8 cellular contexts compared by ENCODE assay signal in the genomic region with DNA sequence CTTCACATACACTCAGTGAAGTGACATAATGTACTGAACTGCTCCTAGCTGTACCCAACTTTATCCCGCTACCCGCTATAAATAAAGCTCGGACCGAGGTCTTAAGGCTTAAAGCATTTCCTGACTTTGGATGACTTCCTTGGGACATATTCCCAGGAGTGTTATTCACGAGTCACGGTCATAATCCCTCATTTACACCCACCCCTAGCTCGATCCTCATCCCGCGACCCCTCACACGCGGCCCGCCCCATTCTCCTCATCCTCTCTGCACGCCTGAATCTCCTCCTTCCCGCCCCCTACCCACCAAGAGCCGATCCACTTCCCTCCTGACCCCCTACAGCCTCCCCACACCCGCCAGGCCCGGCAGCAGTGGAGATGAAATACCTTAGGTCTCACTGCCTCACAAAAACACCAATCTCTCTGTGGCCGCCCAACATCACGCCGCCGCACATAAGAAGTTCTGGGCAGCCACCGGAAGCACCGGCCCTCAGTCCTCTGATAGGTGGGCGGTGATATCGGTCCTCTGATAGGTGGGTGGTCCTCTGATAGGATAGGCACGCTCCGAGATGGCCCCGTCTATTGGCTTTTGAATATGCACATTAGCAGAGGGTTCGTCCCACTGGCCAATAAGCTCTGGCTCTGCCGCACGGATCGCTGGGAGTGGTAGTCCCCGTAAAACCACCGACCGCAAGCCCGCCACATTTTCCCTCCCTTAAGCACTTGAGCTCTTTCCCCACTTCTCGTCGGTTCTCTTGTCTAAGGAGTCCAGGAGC. TPM values are rescaled to one million over a fixed set of nuclear protein-coding genes. Genes with fewer than 3 reads are reported as not detected.
DNase-seq lines count a peak whose midpoint lies in the region; ATAC-seq, FAIRE-seq and TF ChIP-seq lines count a peak whose summit lies in the region.

WDCP (minus strand) TSS at position 462 of the 773 bp plus-strand sequence. CDS start 7,897 bp downstream, outside the sequence.

- peak; percentile 60 for FAIRE-seq in pancreas (lab: Jason Lieb, UNC)

- H3K36me3 Mint-ChIP-seq in activated naive CD8-positive, alpha-beta T cell treated with anti-CD3 and anti-CD28 coated beads, Interleukin-2, amount 10 ng/mL, durations not matched to agents 7 days and 5 days = peaks cover 9% of the 10 kb centered on the region

- H2AFZ ChIP-seq in SU-DHL-6 (ENCODE audit: low read depth, low read length, severe bottlenecking) = peak within 1 kb of the TSS; percentile 92

- H4K20me1 ChIP-seq in SU-DHL-6 (ENCODE audit: low read depth, low read length) = no peaks in the 10 kb centered on the region

- peak within 1 kb of the TSS; percentile 95 for H3K27ac Mint-ChIP-seq in activated naive CD8-positive, alpha-beta T cell treated with anti-CD3 and anti-CD28 coated beads, Interleukin-2, amount 10 ng/mL, durations not matched to agents 7 days and 5 days

- H3K4me3 Mint-ChIP-seq in activated naive CD8-positive, alpha-beta T cell treated with anti-CD3 and anti-CD28 coated beads, Interleukin-2, amount 10 ng/mL, durations not matched to agents 7 days and 5 days = peak within 1 kb of the TSS; percentile 99

- peak; percentile 93 for DNase-seq in NCI-H128 (lab: John Stamatoyannopoulos, UW; ENCODE audit: unreplicated experiment)
- DNase-seq in activated naive CD8-positive, alpha-beta T cell treated with anti-CD3 and anti-CD28 coated beads, Interleukin-2, amount 10 ng/mL, durations not matched to agents 7 days and 5 days = peak; percentile 90
- DNase-seq in Right ventricle myocardium superior = peak; percentile 96
- DNase-seq in pancreas = peak; percentile 85 to 97 (median 93)
- DNase-seq in tibial nerve (ENCODE audit: low spot score in 2 of 2) = peak; percentile 91 to 95

- H3K9me2 ChIP-seq in SU-DHL-6 (replicated peaks; ENCODE audit: insufficient read depth, low read length) = no peaks in the 10 kb centered on the region

- H3F3A ChIP-seq in SU-DHL-6 (ENCODE audit: insufficient read depth) = peaks cover 17% of the 10 kb centered on the region

- POLR2A ChIA-PET in activated naive CD8-positive, alpha-beta T cell treated with anti-CD3 and anti-CD28 coated beads, Interleukin-2, amount 10 ng/mL, durations not matched to agents 7 days and 5 days (lab: Charles Lee) = interaction anchor here (0.6 to 4.5 kb wide), 13 partner anchors 10 to 313 kb away, joined by 3 to 43 read pairs (median 4); partner anchors contain the start of genes ATAD2B, ITSN2, SF3B6 and TP53I3

- H3K36me3 ChIP-seq in SU-DHL-6 (ENCODE audit: low read length) (no peaks in the 10 kb centered on the region), pancreas (no peaks in the 10 kb centered on the region), tibial nerve (no peaks in the 10 kb centered on the region)

- peaks cover 40% of the 10 kb centered on the region for H3K79me2 ChIP-seq in SU-DHL-6 (ENCODE audit: insufficient read depth, low read length)

- peak within 1 kb of the TSS; percentile 93 for H3K9ac ChIP-seq in SU-DHL-6 (ENCODE audit: low read length)

- H3K27me3 ChIP-seq in SU-DHL-6 (ENCODE audit: low read length) (no peaks in the 10 kb centered on the region), pancreas (no peaks in the 10 kb centered on the region), tibial nerve (no peaks in the 10 kb centered on the region)

- H3K27ac ChIP-seq in SU-DHL-6 (ENCODE audit: low read depth, low read length) = peak within 1 kb of the TSS; percentile 33; the same call in 1 of the 2 replicates
- H3K27ac ChIP-seq in pancreas = no peak within 1 kb of the TSS
- H3K27ac ChIP-seq in tibial nerve = peak within 1 kb of the TSS in 3 of 4 donors; percentile 75 to 86 (median 81)

- H3K27me3 Mint-ChIP-seq in activated naive CD8-positive, alpha-beta T cell treated with anti-CD3 and anti-CD28 coated beads, Interleukin-2, amount 10 ng/mL, durations not matched to agents 7 days and 5 days = peaks cover 2% of the 10 kb centered on the region

- TF ChIP-seq EP300 in tibial nerve (IDR thresholded peaks at IDR 0.05) = peak in 1 of 2 donors; percentile 90

- 0 to 1% methylated on average over 38 of the region's 38 CpGs for WGBS in pancreas, 2 donors
- 1% methylated on average over 38 of the region's 38 CpGs for WGBS in tibial nerve, 2 donors

- H3K4me1 Mint-ChIP-seq in activated naive CD8-positive, alpha-beta T cell treated with anti-CD3 and anti-CD28 coated beads, Interleukin-2, amount 10 ng/mL, durations not matched to agents 7 days and 5 days = peaks cover 24% of the 10 kb centered on the region

- H3K4me3 ChIP-seq in SU-DHL-6 (ENCODE audit: insufficient read depth, low read length, poor library complexity, severe bottlenecking) (peak within 1 kb of the TSS; percentile 96), pancreas (peak within 1 kb of the TSS; percentile 33 to 59 (median 48)), tibial nerve (peak within 1 kb of the TSS; percentile 73 to 90 (median 80))

- intact Hi-C loops in Right ventricle myocardium superior (cut with DNase I) (no loop called here), pancreas (cut with DNase I) (no loop called here)

- H3K4me1 ChIP-seq in pancreas (peaks cover 0 to 17% (median 0%) of the 10 kb centered on the region in 3 donors), tibial nerve (peaks cover 0 to 37% (median 15%) of the 10 kb centered on the region in 4 donors)

- TF ChIP-seq POLR2A in GM10847 (IDR thresholded peaks at IDR 0.05; ENCODE audit: extremely low read depth, insufficient read length) (peak; percentile 87), tibial nerve (IDR thresholded peaks at IDR 0.05) (peak in 1 of 2 donors; percentile 84)

- H3K9me3 ChIP-seq in SU-DHL-6 (ENCODE audit: insufficient read depth, low read length) (no peaks in the 10 kb centered on the region), pancreas (no peaks in the 10 kb centered on the region), tibial nerve (no peaks in the 10 kb centered on the region)

- ATAC-seq in HG02678 (IDR thresholded peaks at IDR 0.05; ENCODE audit: unreplicated experiment) = peak; percentile 99
- ATAC-seq in activated naive CD8-positive, alpha-beta T cell treated with anti-CD3 and anti-CD28 coated beads, Interleukin-2, amount 10 ng/mL, durations not matched to agents 7 days and 5 days (ENCODE audit: low read depth) = peak; percentile 100
- ATAC-seq in Right ventricle myocardium superior (ENCODE audit: poor library complexity) = peak; percentile 99
- peak; percentile 98 to 99 (median 99) for ATAC-seq in pancreas

- no peak for TF ChIP-seq CTCF in SU-DHL-6 (IDR thresholded peaks at IDR 0.05; ENCODE audit: insufficient read depth, low read length, poor library complexity, severe bottlenecking)
- TF ChIP-seq CTCF in pancreas (IDR thresholded peaks at IDR 0.05) = no peak
- TF ChIP-seq CTCF in tibial nerve (IDR thresholded peaks at IDR 0.05) = peak in 1 of 5 experiments; percentile 21

- H3K4me2 ChIP-seq in SU-DHL-6 (ENCODE audit: low read depth, low read length, poor library complexity, severe bottlenecking) = peak within 1 kb of the TSS; percentile 100

- no peaks in the 10 kb centered on the region for H3K9me3 Mint-ChIP-seq in activated naive CD8-positive, alpha-beta T cell treated with anti-CD3 and anti-CD28 coated beads, Interleukin-2, amount 10 ng/mL, durations not matched to agents 7 days and 5 days

RNA-seq across cellular contexts. Expression of gene WDCP, which starts in this region (rescaled TPM):
- total RNA-seq in activated naive CD8-positive, alpha-beta T cell treated with anti-CD3 and anti-CD28 coated beads, Interleukin-2, amount 10 ng/mL, durations not matched to agents 7 days and 5 days = 10 to 100 TPM; 15.6 to 19.4 TPM
- 7.3 TPM for total RNA-seq in Right ventricle myocardium superior
- 1 to 10 TPM; 2.2 to 8.5 (median 3.1) TPM for total RNA-seq in pancreas
- 1 to 10 TPM in 1 of 2 donors, under 1 TPM in 1; 0.84 to 1.7 TPM for polyA plus RNA-seq in pancreas
- 1 to 10 TPM; 6.1 to 8.1 (median 6.4) TPM for total RNA-seq in tibial nerve

Comparison
In these comparisons a context has a peak if more than half of its experiments do, and no peak if none do; other contexts are left out.
1. H3K27ac ChIP-seq: peak in SU-DHL-6 (single experiment) and tibial nerve (3 of 4); none in pancreas (0 of 4).
2. Peak in every context shown above with its lines, with median percentiles within 50 percentile points of each other: ATAC-seq, DNase-seq and H3K4me3 ChIP-seq.